ENCODE assay signal across 10 cellular contexts in genomic region chr3:110526732-110527727, GRCh38.
DNase-seq lines count a peak whose midpoint lies in the region; ATAC-seq, FAIRE-seq and TF ChIP-seq lines count a peak whose summit lies in the region.
"Had no signal": no experiment of that assay in that cellular context is flagged by ENCODE, and none has a peak within 500 bp of the region (broad histone marks: within the 10 kb centered on the region; RNA-seq: fewer than 3 reads in every experiment).

No MANE protein-coding gene starts in this region.

- no peaks in the 10 kb centered on the region for H3K9me1 ChIP-seq in IMR-90 (ENCODE audit: insufficient read depth, low read length)

- peak overlapping the region; percentile 76; the same call in 1 of the 2 replicates for H4K5ac ChIP-seq in IMR-90 (ENCODE audit: low read depth, low read length)

- H3K27ac ChIP-seq in IMR-90 (ENCODE audit: insufficient read depth, low read length), result peak overlapping the region; percentile 67
- H3K27ac ChIP-seq in brain microvascular endothelial cell, result peak overlapping the region; percentile 90
- no peak overlapping the region for H3K27ac ChIP-seq in small intestine (ENCODE audit: low read depth in 1 of 2, low read length in 1 of 2)
- H3K27ac ChIP-seq: C4-2B, tibial nerve had no signal

- TF ChIP-seq CTCF in IMR-90 (conservative IDR thresholded peaks at IDR 0.05; ENCODE audit: low read depth, low read length), result no peak
- no peak for TF ChIP-seq CTCF in brain microvascular endothelial cell (IDR thresholded peaks at IDR 0.05; ENCODE audit: low read depth, low read length, missing control alignments)

- H2AK5ac ChIP-seq in IMR-90 (ENCODE audit: low read depth, low read length), result peak overlapping the region; percentile 63

- in situ Hi-C loops in IMR-90 (cut with MboI; ENCODE audit: low sequenced_read_pairs) (no loop called here), brain microvascular endothelial cell (cut with HindIII; ENCODE audit: low pct_ligation_motif_present, low sequenced_read_pairs) (no loop called here)

- H3K14ac ChIP-seq in IMR-90 (replicated peaks; ENCODE audit: low read depth, low read length), result peak overlapping the region; percentile 93

- no CpG with 5 or more reads among the region's 3 CpGs for WGBS in IMR-90 (ENCODE audit: extremely low coverage in 2 of 2, insufficient read length in 1 of 2), 2 experiments
- 50 to 52% (median 51%) methylated on average over 3 of the region's 3 CpGs for WGBS in small intestine, 3 donors

- H3K18ac ChIP-seq in IMR-90 (ENCODE audit: low read depth, low read length), result peak overlapping the region; percentile 94

- H3K4me3 ChIP-seq in IMR-90 (ENCODE audit: insufficient read depth, low read depth, low read length) (no peak overlapping the region), brain microvascular endothelial cell (ENCODE audit: low read depth, low read length) (no peak overlapping the region), small intestine (ENCODE audit: low read depth in 1 of 2, low read length in 2 of 2) (no peak overlapping the region)
- H3K4me3 ChIP-seq: tibial nerve had no signal

- H2BK15ac ChIP-seq in IMR-90 (ENCODE audit: low read depth, low read length), result peak overlapping the region; percentile 79; the same call in 2 of the 3 replicates

- no peak overlapping the region for H2AFZ ChIP-seq in IMR-90 (replicated peaks; ENCODE audit: low read length, poor library complexity)

- dilution Hi-C loops in IMR-90 (cut with HindIII; ENCODE audit: low sequenced_read_pairs, unreplicated experiment), result no loop called here

- peak overlapping the region; percentile 92 for H3K56ac ChIP-seq in IMR-90 (ENCODE audit: extremely low read depth, insufficient read depth, low read length)

- H3K36me3 ChIP-seq in IMR-90 (ENCODE audit: control insufficient read depth, insufficient read depth, low read length) (no peaks in the 10 kb centered on the region), brain microvascular endothelial cell (replicated peaks) (no peaks in the 10 kb centered on the region), small intestine (ENCODE audit: control insufficient read depth in 2 of 2, insufficient read depth in 2 of 2, low read length in 2 of 2) (no peaks in the 10 kb centered on the region)
- H3K36me3 ChIP-seq: tibial nerve had no signal

- peak overlapping the region; percentile 97 for H3K4ac ChIP-seq in IMR-90 (ENCODE audit: low read depth, low read length)

- H3K27me3 ChIP-seq in IMR-90 (ENCODE audit: control insufficient read depth, insufficient read depth, low read length) (no peaks in the 10 kb centered on the region), brain microvascular endothelial cell (replicated peaks) (no peaks in the 10 kb centered on the region), small intestine (ENCODE audit: control insufficient read depth in 2 of 2, insufficient read depth in 2 of 2, low read length in 2 of 2) (no peaks in the 10 kb centered on the region)
- H3K27me3 ChIP-seq: tibial nerve had no signal

- POLR2A ChIA-PET in IMR-90 (lab: Charles Lee; ENCODE audit: unreplicated experiment), result interaction anchor here (0.6 to 0.9 kb wide), 4 partner anchors 40 to 543 kb away, joined by 3 to 5 read pairs (median 4); no protein-coding TSS in a partner anchor

- peaks cover 3% of the 10 kb centered on the region for H3K9me3 ChIP-seq in IMR-90 (ENCODE audit: control insufficient read depth, insufficient read depth, low read length)
- H3K9me3 ChIP-seq in small intestine (ENCODE audit: control insufficient read depth, low read depth), result no peaks in the 10 kb centered on the region
- H3K9me3 ChIP-seq: tibial nerve had no signal

- peak overlapping the region; percentile 93 to 96 for H4K8ac ChIP-seq in IMR-90 (ENCODE audit: low read depth in 2 of 2, low read length in 2 of 2)

- peak overlapping the region; percentile 21; the same call in 1 of the 2 replicates for H3K9ac ChIP-seq in IMR-90 (ENCODE audit: low read depth, low read length)

- peak overlapping the region; percentile 99 for H2BK5ac ChIP-seq in IMR-90 (ENCODE audit: low read depth, low read length, poor library complexity, severe bottlenecking)

- H4K20me1 ChIP-seq in IMR-90 (ENCODE audit: insufficient read depth, low read length), result no peaks in the 10 kb centered on the region

- H2BK120ac ChIP-seq in IMR-90 (ENCODE audit: low read depth, low read length), result peak overlapping the region; percentile 98

- no peak for FAIRE-seq in small intestine (lab: Jason Lieb, UNC)

- peak overlapping the region; percentile 98 for H2BK20ac ChIP-seq in IMR-90 (ENCODE audit: low read depth, low read length)

- peaks cover 0 to 5% of the 10 kb centered on the region in 2 experiments; a peak in 1 of 4 replicates for H3K79me1 ChIP-seq in IMR-90 (ENCODE audit: low read depth in 1 of 2, low read length in 2 of 2)

- peak overlapping the region; percentile 82; the same call in 1 of the 2 replicates for H3K4me2 ChIP-seq in IMR-90 (ENCODE audit: low read depth, low read length)

- peak overlapping the region; percentile 92 for H4K91ac ChIP-seq in IMR-90 (ENCODE audit: insufficient read depth, low read depth, low read length)

- no peak; the same call in 1 of the 2 replicates for TF ChIP-seq POLR2A in IMR-90 (IDR thresholded peaks at IDR 0.05; ENCODE audit: low read depth, low read length)

- ATAC-seq in IMR-90 (ENCODE audit: low read depth), result peak; percentile 90
- no peak for ATAC-seq in GM21423 (IDR thresholded peaks at IDR 0.05; ENCODE audit: unreplicated experiment)

- no TSS peak for BruUV-seq in IMR-90 (replicated peaks; lab: Mats Ljungman, UMichigan)

- H3K4me1 ChIP-seq in IMR-90 (ENCODE audit: control insufficient read depth, insufficient read depth, low read length) (peaks cover 15% of the 10 kb centered on the region), small intestine (ENCODE audit: control insufficient read depth in 2 of 2, insufficient read depth in 1 of 2, low read depth in 1 of 2, low read length in 1 of 2) (no peaks in the 10 kb centered on the region)
- H3K4me1 ChIP-seq: tibial nerve had no signal

- TF ChIP-seq RAD21 in IMR-90 (IDR thresholded peaks at IDR 0.05; ENCODE audit: low read length), result no peak; the same call in 1 of the 2 replicates

- DNase-seq in AG08396 (ENCODE audit: low spot score), result peak; percentile 58
- peak; percentile 95 for DNase-seq in IMR-90
- peak; percentile 94 for DNase-seq in brain microvascular endothelial cell
- peak; percentile 30 for DNase-seq in left kidney (ENCODE audit: low read depth, low spot score)
- DNase-seq in small intestine, result no peak
- DNase-seq in nucleus accumbens (lab: John Stamatoyannopoulos, UW), result no peak
- DNase-seq in SIG-M5 treated with dmso at 0.1 percent for 504 hours (lab: John Stamatoyannopoulos, UW; ENCODE audit: unreplicated experiment), result no peak

- CTCF ChIA-PET in IMR-90 (lab: Yijun Ruan, JAX), result interaction anchor here (0.8 to 1.0 kb wide), 2 partner anchors 25 to 48 kb away, joined by 3 read pairs; no protein-coding TSS in a partner anchor

- no peak overlapping the region for H2AK9ac ChIP-seq in IMR-90 (replicated peaks; ENCODE audit: low read depth, low read length, poor library complexity)

- peak overlapping the region; percentile 90 for H3K23ac ChIP-seq in IMR-90 (ENCODE audit: low read depth, low read length)

- intact Hi-C loops in IMR-90 (cut with micrococcal nuclease), result loop anchor here (2.0 to 10.0 kb wide), 5 partner anchors 106 to 1010 kb away; partner anchors contain the start of gene NECTIN3

TF ChIP-seq in IMR-90, 13 proteins besides CTCF, POLR2A, EP300 and RAD21:
- no peak for TF ChIP-seq RFX5 (IDR thresholded peaks at IDR 0.05; ENCODE audit: low read depth, low read length)
- TF ChIP-seq MAZ (IDR thresholded peaks at IDR 0.05; ENCODE audit: borderline replicate concordance, low read depth, low read length), result no peak
- TF ChIP-seq ELK1 (IDR thresholded peaks at IDR 0.05; ENCODE audit: borderline replicate concordance, low read depth, low read length), result no peak
- TF ChIP-seq MAFK (IDR thresholded peaks at IDR 0.05; ENCODE audit: low read depth, low read length), result no peak
- TF ChIP-seq MXI1 (IDR thresholded peaks at IDR 0.05; ENCODE audit: borderline replicate concordance, low read depth, low read length), result no peak
- TF ChIP-seq CEBPB (IDR thresholded peaks at IDR 0.05; ENCODE audit: low read depth, low read length), result peak; percentile 91
- TF ChIP-seq FOS (IDR thresholded peaks at IDR 0.05; ENCODE audit: low read depth, low read length), result peak; percentile 92
- TF ChIP-seq SMC3 (IDR thresholded peaks at IDR 0.05; ENCODE audit: low read depth, low read length), result no peak
- peak; percentile 84 for TF ChIP-seq BHLHE40 (IDR thresholded peaks at IDR 0.05; ENCODE audit: low read depth, low read length)

Comparison
In these comparisons a context has a peak if more than half of its experiments do, and no peak if none do; other contexts are left out.
1. DNase-seq: peak in AG08396 (single experiment), IMR-90 (single experiment), brain microvascular endothelial cell (single experiment) and left kidney (single experiment); none in small intestine (single experiment), nucleus accumbens (0 of 56) and SIG-M5 treated with dmso at 0.1 percent for 504 hours (single experiment).
2. H3K27ac ChIP-seq: peak in IMR-90 (single experiment) and brain microvascular endothelial cell (single experiment); none in small intestine (0 of 2).